ENCODE assay signal across 1 cellular context in genomic region chr1:4268890-4269286, GRCh38.
TF ChIP-seq lines count a peak whose summit lies in the region.

No MANE protein-coding gene starts in this region.

TF ChIP-seq in HepG2, 621 proteins besides CTCF, POLR2A, EP300 and RAD21 (continued from another document):
- TF ChIP-seq, protein P1, sequence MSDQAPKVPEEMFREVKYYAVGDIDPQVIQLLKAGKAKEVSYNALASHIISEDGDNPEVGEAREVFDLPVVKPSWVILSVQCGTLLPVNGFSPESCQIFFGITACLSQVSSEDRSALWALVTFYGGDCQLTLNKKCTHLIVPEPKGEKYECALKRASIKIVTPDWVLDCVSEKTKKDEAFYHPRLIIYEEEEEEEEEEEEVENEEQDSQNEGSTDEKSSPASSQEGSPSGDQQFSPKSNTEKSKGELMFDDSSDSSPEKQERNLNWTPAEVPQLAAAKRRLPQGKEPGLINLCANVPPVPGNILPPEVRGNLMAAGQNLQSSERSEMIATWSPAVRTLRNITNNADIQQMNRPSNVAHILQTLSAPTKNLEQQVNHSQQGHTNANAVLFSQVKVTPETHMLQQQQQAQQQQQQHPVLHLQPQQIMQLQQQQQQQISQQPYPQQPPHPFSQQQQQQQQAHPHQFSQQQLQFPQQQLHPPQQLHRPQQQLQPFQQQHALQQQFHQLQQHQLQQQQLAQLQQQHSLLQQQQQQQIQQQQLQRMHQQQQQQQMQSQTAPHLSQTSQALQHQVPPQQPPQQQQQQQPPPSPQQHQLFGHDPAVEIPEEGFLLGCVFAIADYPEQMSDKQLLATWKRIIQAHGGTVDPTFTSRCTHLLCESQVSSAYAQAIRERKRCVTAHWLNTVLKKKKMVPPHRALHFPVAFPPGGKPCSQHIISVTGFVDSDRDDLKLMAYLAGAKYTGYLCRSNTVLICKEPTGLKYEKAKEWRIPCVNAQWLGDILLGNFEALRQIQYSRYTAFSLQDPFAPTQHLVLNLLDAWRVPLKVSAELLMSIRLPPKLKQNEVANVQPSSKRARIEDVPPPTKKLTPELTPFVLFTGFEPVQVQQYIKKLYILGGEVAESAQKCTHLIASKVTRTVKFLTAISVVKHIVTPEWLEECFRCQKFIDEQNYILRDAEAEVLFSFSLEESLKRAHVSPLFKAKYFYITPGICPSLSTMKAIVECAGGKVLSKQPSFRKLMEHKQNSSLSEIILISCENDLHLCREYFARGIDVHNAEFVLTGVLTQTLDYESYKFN (CRISPR knock-in tag; conservative IDR thresholded peaks at IDR 0.05), result no peak
- no peak for TF ChIP-seq ZNF746 (CRISPR knock-in tag; IDR thresholded peaks at IDR 0.05)
- no peak for TF ChIP-seq ZNF781 (CRISPR knock-in tag; IDR thresholded peaks at IDR 0.05; ENCODE audit: borderline replicate concordance, not compliant biosample characterization)
- no peak for TF ChIP-seq HOMEZ (CRISPR knock-in tag; IDR thresholded peaks at IDR 0.05; ENCODE audit: low read depth)
- no peak for TF ChIP-seq MBD4 (IDR thresholded peaks at IDR 0.05; ENCODE audit: borderline replicate concordance, low read length)
- TF ChIP-seq SNAPC2 (CRISPR knock-in tag; IDR thresholded peaks at IDR 0.05), result no peak
- TF ChIP-seq HNRNPL (IDR thresholded peaks at IDR 0.05; ENCODE audit: low read depth, low read length), result 0 out of 2 replicates have a peak, but pooled peaks have one; percentile 17
- peak; percentile 58 for TF ChIP-seq AGO2 (optimal IDR thresholded peaks at IDR 0.05; ENCODE audit: low read depth, low read length)
- no peak for TF ChIP-seq ZNF83 (CRISPR knock-in tag; IDR thresholded peaks at IDR 0.05; ENCODE audit: borderline replicate concordance)
- TF ChIP-seq ZNF687 (CRISPR knock-in tag; IDR thresholded peaks at IDR 0.05), result peak; percentile 29
